ENCODE assay signal across 8 cellular contexts in the genomic region with DNA sequence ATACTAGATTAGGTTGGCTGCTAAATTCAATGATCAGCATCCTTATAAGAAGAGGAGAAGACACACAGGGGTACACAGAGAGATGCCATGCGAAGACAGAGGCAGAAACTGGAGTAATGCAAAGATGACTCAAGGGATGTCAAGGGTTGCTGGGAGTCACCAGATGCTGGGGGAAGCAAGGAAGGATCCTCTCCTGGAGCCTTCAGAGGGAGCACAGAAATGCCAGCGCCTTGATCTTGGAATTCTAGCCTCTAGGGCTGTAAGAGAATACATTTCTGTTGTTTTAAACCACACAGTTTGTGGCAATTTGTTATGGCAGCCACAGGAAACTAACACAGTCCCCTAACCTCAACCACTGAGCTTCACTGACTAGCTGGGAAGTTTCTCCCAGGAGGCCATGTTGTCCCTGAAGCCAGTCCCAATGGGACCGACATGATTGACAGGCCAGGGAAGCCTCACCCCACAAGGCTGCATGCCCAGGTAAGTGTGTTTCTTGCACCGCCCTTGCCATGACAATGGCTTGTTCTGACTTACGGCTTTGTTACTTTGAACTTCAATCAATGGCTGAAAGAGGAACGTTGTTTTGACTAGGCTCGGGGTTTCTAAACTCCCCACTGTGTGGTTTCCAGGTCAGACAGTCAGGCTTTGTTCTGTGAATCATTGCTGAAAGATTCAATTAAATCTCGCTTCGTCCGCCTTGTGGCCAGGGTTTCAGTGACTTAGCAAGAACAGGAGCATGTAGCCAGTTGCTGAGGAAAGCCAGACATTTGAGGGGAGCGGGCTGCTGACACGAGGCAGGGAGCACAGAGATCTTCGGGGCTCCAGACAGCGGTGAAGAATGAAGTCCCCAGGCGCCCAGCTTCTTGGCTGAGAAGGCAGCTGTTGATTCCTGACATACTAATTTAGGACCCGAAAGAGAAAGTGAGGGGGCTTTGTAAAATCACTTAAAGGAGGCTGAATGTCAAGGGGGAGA.
A peak's percentile ranks its signal among the peaks of the same experiment; 100 is the strongest.
DNase-seq lines count a peak whose midpoint lies in the region; ATAC-seq and TF ChIP-seq lines count a peak whose summit lies in the region.

No MANE protein-coding gene starts in this region.

- peak; percentile 69 for ATAC-seq in HG03432 (IDR thresholded peaks at IDR 0.05; ENCODE audit: unreplicated experiment)
- no peak for ATAC-seq in HG03025 (IDR thresholded peaks at IDR 0.05; ENCODE audit: low FRiP score, unreplicated experiment)
- no peak for ATAC-seq in HG02970 (IDR thresholded peaks at IDR 0.05; ENCODE audit: low FRiP score, unreplicated experiment)

- DNase-seq in NK-92 treated with Interleukin-12 subunit alpha and Interleukin-12 subunit beta, amount 100 ng/mL, for 24 hours (lab: John Stamatoyannopoulos, UW) = peak; percentile 38
- DNase-seq in NK-92 (lab: John Stamatoyannopoulos, UW; ENCODE audit: unreplicated experiment) (no peak), fibroblast of pulmonary artery (ENCODE audit: low read depth) (peak; percentile 67)
- peak; percentile 68 to 71 for DNase-seq in activated CD4-positive, alpha-beta T cell treated with anti-CD3 and anti-CD28 coated beads, Interleukin-2, amount 50 U/mL, for 4 hours
- peak; percentile 55 for DNase-seq in stimulated activated CD4-positive, alpha-beta T cell treated with anti-CD3 and anti-CD28 coated beads, Interleukin-2, amount 100 ng/mL, for 4 hours (ENCODE audit: low read depth)

- no peak for TF ChIP-seq CTCF in fibroblast of pulmonary artery (IDR thresholded peaks at IDR 0.05; ENCODE audit: low read length, missing control alignments)

- no peak overlapping the region for H3K4me3 ChIP-seq in fibroblast of pulmonary artery (replicated peaks; ENCODE audit: low read depth, low read length)
